1 cellular context compared by ENCODE assay signal in genomic region chr12:75854681-75855309, GRCh38.
TF ChIP-seq lines count a peak whose summit lies in the region.

No MANE protein-coding gene starts in this region.

TF ChIP-seq in HCT116, 20 proteins besides CTCF, POLR2A, EP300 and RAD21:
- TF ChIP-seq CBX3 (IDR thresholded peaks at IDR 0.05; ENCODE audit: low read depth) (no peak), EGR1 (IDR thresholded peaks at IDR 0.05; ENCODE audit: low read depth) (no peak), EZH2phosphoT487 (IDR thresholded peaks at IDR 0.05; ENCODE audit: borderline replicate concordance) (no peak), ZFX (IDR thresholded peaks at IDR 0.05) (no peak), ZNF274 (IDR thresholded peaks at IDR 0.05; ENCODE audit: low read depth, low read length) (no peak), EZH2 (IDR thresholded peaks at IDR 0.05) (no peak), MAX (IDR thresholded peaks at IDR 0.05) (no peak), REST (IDR thresholded peaks at IDR 0.05; ENCODE audit: low read depth) (no peak), YY1 (IDR thresholded peaks at IDR 0.05; ENCODE audit: extremely low read depth, insufficient replicate concordance, low read depth, low read length) (no peak), ELF1 (IDR thresholded peaks at IDR 0.05; ENCODE audit: borderline replicate concordance, low read depth) (no peak), ZBTB33 (IDR thresholded peaks at IDR 0.05; ENCODE audit: extremely low read depth, insufficient replicate concordance, low read length) (no peak), SRF (IDR thresholded peaks at IDR 0.05; ENCODE audit: low read depth) (no peak), TCF7L2 (IDR thresholded peaks at IDR 0.05; ENCODE audit: borderline replicate concordance, extremely low read depth, insufficient read depth, insufficient read length) (no peak)
